ENCODE assay signal across 1 cellular context in genomic region chr16:53058441-53058840, GRCh38.
TF ChIP-seq lines count a peak whose summit lies in the region.

No MANE protein-coding gene starts in this region.

TF ChIP-seq in GM12878, 131 proteins besides CTCF, POLR2A, EP300 and RAD21:
- peak; percentile 66 for TF ChIP-seq MLLT1 (IDR thresholded peaks at IDR 0.05)
- no peak for TF ChIP-seq HCFC1 (IDR thresholded peaks at IDR 0.05; ENCODE audit: low read length)
TF ChIP-seq in GM12878: peak in this region for 1.
